In the genomic region with DNA sequence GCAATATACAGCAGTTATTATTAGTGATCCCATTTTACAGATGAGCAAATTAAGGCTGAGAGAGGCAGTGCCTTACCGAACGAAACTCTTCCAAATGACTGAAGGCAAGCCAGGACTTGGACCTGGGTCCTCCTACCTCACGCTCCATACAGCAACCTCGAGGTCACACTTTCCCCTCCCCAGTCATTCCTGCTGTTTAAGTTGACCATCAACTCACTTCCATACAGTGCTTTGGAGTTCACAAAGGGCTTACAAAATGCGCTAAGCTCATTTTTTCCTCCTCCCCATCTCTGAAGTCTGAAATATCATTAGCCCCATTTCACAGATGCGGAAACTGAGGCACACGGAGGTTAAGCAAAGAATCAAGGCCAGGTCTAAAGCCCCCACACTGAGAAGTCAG, we compare ENCODE assay signal across 14 cellular contexts. TPM values are rescaled to one million over a fixed set of nuclear protein-coding genes. Genes with fewer than 3 reads are reported as not detected.
DNase-seq lines count a peak whose midpoint lies in the region; ATAC-seq and TF ChIP-seq lines count a peak whose summit lies in the region.
"Had no signal": no experiment of that assay in that cellular context is flagged by ENCODE, and none has a peak within 500 bp of the region (broad histone marks: within the 10 kb centered on the region; RNA-seq: fewer than 3 reads in every experiment).

No MANE protein-coding gene starts in this region.

- no peak overlapping the region for H3K4me3 Mint-ChIP-seq in Calu3 (ENCODE audit: low read depth, unreplicated experiment)
- H3K4me3 Mint-ChIP-seq in chondrocyte (ENCODE audit: unreplicated experiment): no peak overlapping the region
- peak overlapping the region; percentile 40 for H3K4me3 Mint-ChIP-seq in progenitor cell of endocrine pancreas (ENCODE audit: low read depth)
- H3K4me3 Mint-ChIP-seq in activated T-cell treated with anti-CD3 and anti-CD28 coated beads, Interleukin-2, amount 50 U/mL, for 72 hours: no peak overlapping the region
- H3K4me3 Mint-ChIP-seq: CD8-positive, alpha-beta memory T cell had no signal

- no peaks in the 10 kb centered on the region for H3K9me3 ChIP-seq in right atrium auricular region
- H3K9me3 ChIP-seq: BLaER1 had no signal

- no peak overlapping the region for H3K27ac ChIP-seq in right atrium auricular region
- H3K27ac ChIP-seq: BLaER1, GM23248 had no signal

- no peaks in the 10 kb centered on the region for H3K36me3 ChIP-seq in right atrium auricular region
- H3K36me3 ChIP-seq: BLaER1 had no signal

- H3K27me3 Mint-ChIP-seq in Calu3 (ENCODE audit: unreplicated experiment): no peaks in the 10 kb centered on the region
- no peaks in the 10 kb centered on the region for H3K27me3 Mint-ChIP-seq in chondrocyte (ENCODE audit: low read depth)
- no peaks in the 10 kb centered on the region for H3K27me3 Mint-ChIP-seq in progenitor cell of endocrine pancreas
- no peaks in the 10 kb centered on the region for H3K27me3 Mint-ChIP-seq in activated T-cell treated with anti-CD3 and anti-CD28 coated beads, Interleukin-2, amount 50 U/mL, for 72 hours (ENCODE audit: low read depth)
- H3K27me3 Mint-ChIP-seq: CD8-positive, alpha-beta memory T cell had no signal

- no peak for DNase-seq in Calu3
- peak; percentile 8 for DNase-seq in chondrocyte (ENCODE audit: low spot score)
- no peak for DNase-seq in progenitor cell of endocrine pancreas (ENCODE audit: low spot score, unreplicated experiment)
- no peak for DNase-seq in right atrium auricular region (ENCODE audit: low spot score)
- DNase-seq in HCEC 1CT: no peak
- DNase-seq in activated T-cell treated with anti-CD3 and anti-CD28 coated beads, Interleukin-2, amount 50 U/mL, for 72 hours: no peak
- DNase-seq: AML-193; CD8-positive, alpha-beta memory T cell; DMS 273 treated with DMSO at 0.1 percent for 48 hours; GM23248; H7; IMR-90 had no signal

- peak overlapping the region; percentile 51 for H3K27ac Mint-ChIP-seq in Calu3 (ENCODE audit: unreplicated experiment)
- H3K27ac Mint-ChIP-seq in chondrocyte (ENCODE audit: unreplicated experiment): no peak overlapping the region
- peak overlapping the region; percentile 84 for H3K27ac Mint-ChIP-seq in progenitor cell of endocrine pancreas
- H3K27ac Mint-ChIP-seq in activated T-cell treated with anti-CD3 and anti-CD28 coated beads, Interleukin-2, amount 50 U/mL, for 72 hours: no peak overlapping the region
- H3K27ac Mint-ChIP-seq: CD8-positive, alpha-beta memory T cell had no signal

- CTCF ChIA-PET in Calu3 (lab: Charles Lee): no interaction called here

- H3K9me3 Mint-ChIP-seq in Calu3 (ENCODE audit: low read depth, unreplicated experiment): no peaks in the 10 kb centered on the region
- H3K9me3 Mint-ChIP-seq in chondrocyte (ENCODE audit: low read depth): no peaks in the 10 kb centered on the region
- no peaks in the 10 kb centered on the region for H3K9me3 Mint-ChIP-seq in progenitor cell of endocrine pancreas (ENCODE audit: low read depth)
- no peaks in the 10 kb centered on the region for H3K9me3 Mint-ChIP-seq in activated T-cell treated with anti-CD3 and anti-CD28 coated beads, Interleukin-2, amount 50 U/mL, for 72 hours
- H3K9me3 Mint-ChIP-seq: CD8-positive, alpha-beta memory T cell had no signal

- no peaks in the 10 kb centered on the region for H3K27me3 ChIP-seq in right atrium auricular region
- H3K27me3 ChIP-seq: BLaER1 had no signal

- peaks cover 57% of the 10 kb centered on the region for H3K4me1 Mint-ChIP-seq in Calu3 (ENCODE audit: low read depth, unreplicated experiment)
- no peaks in the 10 kb centered on the region for H3K4me1 Mint-ChIP-seq in chondrocyte (ENCODE audit: low read depth)
- peaks cover 40% of the 10 kb centered on the region for H3K4me1 Mint-ChIP-seq in progenitor cell of endocrine pancreas (ENCODE audit: low read depth)
- H3K4me1 Mint-ChIP-seq in activated T-cell treated with anti-CD3 and anti-CD28 coated beads, Interleukin-2, amount 50 U/mL, for 72 hours (ENCODE audit: low read depth): peaks cover 6% of the 10 kb centered on the region
- H3K4me1 Mint-ChIP-seq: CD8-positive, alpha-beta memory T cell had no signal

- ATAC-seq in activated T-cell treated with anti-CD3 and anti-CD28 coated beads, Interleukin-2, amount 50 U/mL, for 72 hours (replicated peaks in 1 of 2): no peak

- H3K4me1 ChIP-seq in right atrium auricular region: no peaks in the 10 kb centered on the region
- H3K4me1 ChIP-seq: BLaER1 had no signal

- intact Hi-C loops in Calu3 (cut with micrococcal nuclease; ENCODE audit: unreplicated experiment): no loop called here

- H3K36me3 Mint-ChIP-seq in Calu3 (ENCODE audit: insufficient read depth, unreplicated experiment): peaks cover 52% of the 10 kb centered on the region
- H3K36me3 Mint-ChIP-seq in chondrocyte (ENCODE audit: low read depth): no peaks in the 10 kb centered on the region
- peaks cover 2% of the 10 kb centered on the region for H3K36me3 Mint-ChIP-seq in progenitor cell of endocrine pancreas (ENCODE audit: insufficient read depth)
- H3K36me3 Mint-ChIP-seq in activated T-cell treated with anti-CD3 and anti-CD28 coated beads, Interleukin-2, amount 50 U/mL, for 72 hours (ENCODE audit: insufficient read depth in 2 of 2): no peaks in the 10 kb centered on the region
- H3K36me3 Mint-ChIP-seq: CD8-positive, alpha-beta memory T cell had no signal

- BruUV-seq in Calu3 (replicated peaks; lab: Mats Ljungman, UMichigan): no TSS peak

- no peak overlapping the region for H3K4me3 ChIP-seq in right atrium auricular region
- H3K4me3 ChIP-seq: BLaER1, GM23248 had no signal

- TF ChIP-seq CTCF in Calu3 (IDR thresholded peaks at IDR 0.05; ENCODE audit: unreplicated experiment) (no peak), chondrocyte (IDR thresholded peaks at IDR 0.05) (no peak), progenitor cell of endocrine pancreas (IDR thresholded peaks at IDR 0.05; ENCODE audit: unreplicated experiment) (no peak), right atrium auricular region (IDR thresholded peaks at IDR 0.05) (no peak)

RNA-seq across cellular contexts. Expression of a gene that starts 4.3 kb away (rescaled TPM):
- 8.4 and 10.0 TPM in 2 replicates for total RNA-seq in Calu3 (2022)
- not detected in 3 replicates for total RNA-seq in chondrocyte
- total RNA-seq in progenitor cell of endocrine pancreas: 13.7 and 15.1 TPM in 2 replicates
- not detected for total RNA-seq in right atrium auricular region
- not detected for total RNA-seq in activated T-cell treated with anti-CD3 and anti-CD28 coated beads, Interleukin-2, amount 50 U/mL, for 72 hours
- total RNA-seq: CD8-positive, alpha-beta memory T cell; Daoy; GM23248; H7 had no signal

RNA-seq across cellular contexts. Expression of a gene that starts 33.6 kb away (rescaled TPM):
- total RNA-seq in Calu3 (2022) (26.2 and 28.7 TPM in 2 replicates), chondrocyte (12.1 to 14.2 TPM (median 14.1 TPM) in 3 replicates), progenitor cell of endocrine pancreas (16.8 and 17.2 TPM in 2 replicates), right atrium auricular region (10 to 100 TPM in 1 of 2 donors, 1 to 10 TPM in 1; 8.8 to 12.1 TPM)
- 10 to 100 TPM; 13.7 to 17.8 TPM for total RNA-seq in activated T-cell treated with anti-CD3 and anti-CD28 coated beads, Interleukin-2, amount 50 U/mL, for 72 hours

RNA-seq across cellular contexts. Expression of a gene that starts 56.4 kb away (rescaled TPM):
- total RNA-seq in Calu3 (2022) (73.7 and 231 TPM in 2 replicates), chondrocyte (not detected in 3 replicates), progenitor cell of endocrine pancreas (not detected in 2 replicates), right atrium auricular region (under 1 TPM in 1 of 2 donors, not detected in 1; 0.70 TPM)
- 10 to 100 TPM; 13.6 to 45.1 TPM for total RNA-seq in activated T-cell treated with anti-CD3 and anti-CD28 coated beads, Interleukin-2, amount 50 U/mL, for 72 hours
- total RNA-seq: H7 had no signal

Comparison
In these comparisons a context has a peak if more than half of its experiments do, and no peak if none do; other contexts are left out.
1. H3K27ac Mint-ChIP-seq: peak in Calu3 (single experiment) and progenitor cell of endocrine pancreas (single experiment); none in chondrocyte (single experiment) and activated T-cell treated with anti-CD3 and anti-CD28 coated beads, Interleukin-2, amount 50 U/mL, for 72 hours (single experiment).
2. RNA of a gene that starts 56.4 kb away (total RNA-seq): 73.7 to 231 TPM in Calu3 and 13.6 to 45.1 TPM in activated T-cell treated with anti-CD3 and anti-CD28 coated beads, Interleukin-2, amount 50 U/mL, for 72 hours; 0.70 TPM in right atrium auricular region, not detected in chondrocyte and not detected in progenitor cell of endocrine pancreas; every median in the first group is over 4 times any median in the second.